8 cellular contexts compared by ENCODE assay signal in the genomic region with DNA sequence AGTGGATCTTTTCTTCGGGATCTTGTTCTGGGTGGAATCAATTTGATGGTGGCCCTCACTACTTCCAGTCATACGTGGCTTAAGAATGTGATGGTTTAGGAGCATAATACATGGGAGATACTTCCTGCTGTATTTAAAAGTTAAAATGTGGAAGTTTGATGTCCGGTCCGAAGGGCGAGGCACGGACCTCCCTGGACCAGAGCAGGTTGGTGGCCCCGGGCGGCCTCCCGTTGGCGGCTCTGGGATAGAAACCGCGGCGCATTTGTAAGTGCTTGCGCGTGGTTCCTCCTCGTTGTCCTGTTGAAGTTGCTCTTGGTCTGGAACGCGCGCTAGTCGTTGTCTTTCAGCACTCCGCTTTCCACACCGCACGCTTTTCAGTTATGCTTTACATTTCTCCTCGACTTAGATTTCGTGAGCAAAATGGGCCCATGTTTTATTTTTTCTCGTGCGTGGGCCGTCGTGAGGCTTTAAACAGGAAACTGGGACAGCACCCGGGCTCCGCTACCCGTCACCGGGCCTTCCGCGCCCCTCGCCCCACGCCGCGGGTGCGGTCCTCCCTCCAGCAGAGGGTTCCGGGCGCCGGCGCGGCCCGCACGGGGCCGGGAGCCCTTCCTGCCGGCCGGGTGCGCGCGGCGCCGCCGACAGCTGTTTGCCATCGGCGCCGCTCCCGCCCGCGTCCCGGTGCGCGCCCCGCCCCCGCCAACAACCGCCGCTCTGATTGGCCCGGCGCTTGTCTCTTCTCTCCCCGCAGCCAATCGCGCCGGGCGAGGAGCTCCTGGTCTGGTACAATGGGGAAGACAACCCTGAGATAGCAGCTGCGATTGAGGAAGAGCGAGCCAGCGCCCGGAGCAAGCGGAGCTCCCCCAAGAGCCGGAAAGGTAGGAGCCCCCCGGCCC. TPM values are rescaled to one million over a fixed set of nuclear protein-coding genes. Genes with fewer than 3 reads are reported as not detected.
DNase-seq lines count a peak whose midpoint lies in the region; ATAC-seq and TF ChIP-seq lines count a peak whose summit lies in the region.

No MANE protein-coding gene starts in this region.

- H3K79me2 ChIP-seq in PC-9 (ENCODE audit: low read depth), result peaks cover 42% of the 10 kb centered on the region

- H3K4me1 ChIP-seq in PC-9 (replicated peaks; ENCODE audit: insufficient read depth), result peaks cover 17% of the 10 kb centered on the region
- H3K4me1 ChIP-seq in esophagus muscularis mucosa, result peaks cover 29 to 45% (median 44%) of the 10 kb centered on the region in 4 donors

- no peaks in the 10 kb centered on the region for H3K9me2 ChIP-seq in PC-9 (ENCODE audit: insufficient read depth)

- no peaks in the 10 kb centered on the region for H3K27me3 ChIP-seq in PC-9 (ENCODE audit: insufficient read depth, low read depth)
- no peaks in the 10 kb centered on the region for H3K27me3 ChIP-seq in esophagus muscularis mucosa

- POLR2A ChIA-PET in PC-9 (lab: Charles Lee; ENCODE audit: unreplicated experiment), result interaction anchor here (0.6 to 1.1 kb wide), 3 partner anchors 9 to 36 kb away, joined by 3 to 11 read pairs (median 5); no protein-coding TSS in a partner anchor

- TF ChIP-seq POLR2A in esophagus muscularis mucosa (IDR thresholded peaks at IDR 0.05; ENCODE audit: low read depth), result peak; percentile 43

- peaks cover 4% of the 10 kb centered on the region; the same call in 1 of the 2 replicates for H3F3A ChIP-seq in PC-9 (ENCODE audit: insufficient read depth, low read depth)

- no peaks in the 10 kb centered on the region; the same call in 1 of the 2 replicates for H4K20me1 ChIP-seq in PC-9 (ENCODE audit: insufficient read depth)

- peak overlapping the region; percentile 85 for H3K4me2 ChIP-seq in PC-9

- intact Hi-C loops in PC-9 (cut with micrococcal nuclease; ENCODE audit: unreplicated experiment), result loop anchor here (1.0 to 5.0 kb wide), 2 partner anchors 10 to 63 kb away; no protein-coding TSS in a partner anchor
- intact Hi-C loops in esophagus muscularis mucosa (cut with DNase I), result loop anchor here (2.0 kb wide), 1 partner anchor 48 kb away; a partner anchor contains a TSS

- ATAC-seq in GM21737 (IDR thresholded peaks at IDR 0.05; ENCODE audit: unreplicated experiment), result peak; percentile 78

- under 1% methylated on average over 43 of the region's 83 CpGs for WGBS in esophagus muscularis mucosa

- DNase-seq in DMS79 treated with DMSO at 0.1 percent for 48 hours (lab: John Stamatoyannopoulos, UW) (peak; percentile 92), KG1 (lab: John Stamatoyannopoulos, UW) (peak; percentile 83), PC-9 (peak; percentile 82 to 94), esophagus muscularis mucosa (ENCODE audit: extremely low spot score) (peak; percentile 99), myocyte (ENCODE audit: low read depth) (peak; percentile 98)
- peak; percentile 94 to 96 for DNase-seq in activated T-cell treated with anti-CD3 and anti-CD28 coated beads, Interleukin-2, amount 50 U/mL, for 48 hours
- DNase-seq in stimulated activated CD8-positive, alpha-beta memory T cell treated with anti-CD3 and anti-CD28 coated beads, Interleukin-7, amount 100 ng/mL, for 4 hours (ENCODE audit: low read depth in 2 of 2), result peak; percentile 87 to 95

- H2AFZ ChIP-seq in PC-9, result peak overlapping the region; percentile 96

- H3K9me3 ChIP-seq in PC-9 (ENCODE audit: insufficient read depth, low read depth), result no peaks in the 10 kb centered on the region
- no peaks in the 10 kb centered on the region for H3K9me3 ChIP-seq in esophagus muscularis mucosa

- H3K4me3 ChIP-seq in PC-9 (peak overlapping the region; percentile 66), esophagus muscularis mucosa (peak overlapping the region; percentile 64 to 97 (median 89))

- CTCF ChIA-PET in PC-9 (lab: Charles Lee), result interaction anchor here (0.6 kb wide), 1 partner anchor 9 kb away, joined by 3 read pairs; no protein-coding TSS in a partner anchor

- TSS peak; percentile 47 for BruUV-seq in PC-9 (replicated peaks; lab: Mats Ljungman, UMichigan)

- H3K27ac ChIP-seq in PC-9 (no peak overlapping the region), esophagus muscularis mucosa (replicated peaks in 1 of 4) (peak overlapping the region; percentile 89 to 97 (median 96))

- TF ChIP-seq CTCF in PC-9 (conservative IDR thresholded peaks at IDR 0.05) (no peak), esophagus muscularis mucosa (IDR thresholded peaks at IDR 0.05) (peak in 2 of 3 experiments; percentile 10 to 30)

- TF ChIP-seq EP300 in esophagus muscularis mucosa (IDR thresholded peaks at IDR 0.05), result no peak

- no peaks in the 10 kb centered on the region for H3K36me3 ChIP-seq in PC-9 (ENCODE audit: low read depth)
- H3K36me3 ChIP-seq in esophagus muscularis mucosa, result no peaks in the 10 kb centered on the region

RNA-seq across cellular contexts. Expression of a gene that starts 48.9 kb away (rescaled TPM):
- total RNA-seq in PC-9 (2021) (21.6 and 32.1 TPM in 2 replicates), esophagus muscularis mucosa (10 to 100 TPM; 32.5 to 54.6 (median 44.2) TPM), myocyte (18.6 and 20.9 TPM in 2 replicates)
- 17.6 TPM for polyA plus RNA-seq in myocyte (2012)
